In genomic region chr20:53175135-53175780, GRCh38 we compare ENCODE assay signal across 1 cellular context.
TF ChIP-seq lines count a peak whose summit lies in the region.

No MANE protein-coding gene starts in this region.

TF ChIP-seq in K562, 482 proteins besides CTCF, POLR2A, EP300 and RAD21 (continued from another document and continues in another):
- TF ChIP-seq PKNOX1 (IDR thresholded peaks at IDR 0.05) (peak; percentile 70), MAZ (CRISPR knock-in tag; conservative IDR thresholded peaks at IDR 0.05 in 1 of 2, IDR thresholded peaks at IDR 0.05 in 1 of 2) (peak; percentile 81 to 83), ZNF76 (CRISPR knock-in tag; IDR thresholded peaks at IDR 0.05; ENCODE audit: borderline replicate concordance) (no peak), ZNF561 (CRISPR knock-in tag; conservative IDR thresholded peaks at IDR 0.05) (no peak), JUND (IDR thresholded peaks at IDR 0.05; ENCODE audit: borderline replicate concordance, low read depth, low read length) (peak; percentile 80), JUND (tag; IDR thresholded peaks at IDR 0.05; ENCODE audit: borderline replicate concordance, low read depth, low read length) (peak; percentile 77; the same call in 1 of the 3 replicates), BDP1 (IDR thresholded peaks at IDR 0.05; ENCODE audit: insufficient read depth, insufficient read length) (no peak), MTA1 (IDR thresholded peaks at IDR 0.05; ENCODE audit: borderline replicate concordance) (peak; percentile 94), NUFIP1 (IDR thresholded peaks at IDR 0.05; ENCODE audit: partially characterized antibody) (peak; percentile 56), BRCA1 (IDR thresholded peaks at IDR 0.05) (no peak), BRCA1 (CRISPR knock-in tag; IDR thresholded peaks at IDR 0.05) (no peak), SP1 (CRISPR knock-in tag; IDR thresholded peaks at IDR 0.05) (peak; percentile 42; the same call in 1 of the 2 replicates), SMAD2 (IDR thresholded peaks at IDR 0.05; ENCODE audit: low read depth, low read length) (no peak), HMGXB4 (CRISPR knock-in tag; IDR thresholded peaks at IDR 0.05) (0 out of 2 replicates have a peak, but pooled peaks have one; percentile 36), SETDB1 (IDR thresholded peaks at IDR 0.05; ENCODE audit: low read length) (no peak), SMAD1 (IDR thresholded peaks at IDR 0.05; ENCODE audit: low read depth, low read length, partially characterized antibody) (peak; percentile 95), SREBF1 (IDR thresholded peaks at IDR 0.05; ENCODE audit: borderline replicate concordance, low read depth, low read length) (no peak), HOXB6 (CRISPR knock-in tag; IDR thresholded peaks at IDR 0.05; ENCODE audit: borderline replicate concordance) (no peak), ASH1L (IDR thresholded peaks at IDR 0.05; ENCODE audit: borderline replicate concordance, low read depth, partially characterized antibody) (peak; percentile 67), KDM1A (IDR thresholded peaks at IDR 0.05) (peak; percentile 99 to 100), CBFA2T3 (IDR thresholded peaks at IDR 0.05) (peak; percentile 100), POLR2G (IDR thresholded peaks at IDR 0.05; ENCODE audit: low read depth, low read length) (no peak), ZNF324 (CRISPR knock-in tag; IDR thresholded peaks at IDR 0.05) (peak; percentile 12; the same call in 1 of the 2 replicates), TRIM25 (IDR thresholded peaks at IDR 0.05; ENCODE audit: borderline replicate concordance) (no peak), ZNF77 (CRISPR knock-in tag; IDR thresholded peaks at IDR 0.05) (no peak), NFIC (IDR thresholded peaks at IDR 0.05) (peak; percentile 98), TGIF2 (CRISPR knock-in tag; IDR thresholded peaks at IDR 0.05) (no peak), ZNF444 (CRISPR knock-in tag; IDR thresholded peaks at IDR 0.05) (0 out of 2 replicates have a peak, but pooled peaks have one; percentile 45), TEAD1 (CRISPR knock-in tag; IDR thresholded peaks at IDR 0.05) (peak; percentile 57 to 92; a peak in 2 of 4 replicates), CTBP1 (IDR thresholded peaks at IDR 0.05; ENCODE audit: borderline replicate concordance) (peak; percentile 99), THRAP3 (IDR thresholded peaks at IDR 0.05; ENCODE audit: borderline replicate concordance) (no peak), BCL6 (CRISPR knock-in tag; IDR thresholded peaks at IDR 0.05) (0 out of 2 replicates have a peak, but pooled peaks have one; percentile 56), BCOR (IDR thresholded peaks at IDR 0.05) (peak; percentile 93), THAP12 (CRISPR knock-in tag; IDR thresholded peaks at IDR 0.05) (no peak), PHF21A (IDR thresholded peaks at IDR 0.05; ENCODE audit: borderline replicate concordance, low read depth) (peak; percentile 74; the same call in 1 of the 2 replicates), POLR3G (IDR thresholded peaks at IDR 0.05; ENCODE audit: extremely low read depth, insufficient read length, insufficient replicate concordance) (no peak), TCF3 (CRISPR knock-in tag; IDR thresholded peaks at IDR 0.05) (peak; percentile 100), CEBPB (tag; IDR thresholded peaks at IDR 0.05) (no peak), ILF3 (IDR thresholded peaks at IDR 0.05; ENCODE audit: borderline replicate concordance) (peak; percentile 29; the same call in 1 of the 2 replicates), SRF (CRISPR knock-in tag; IDR thresholded peaks at IDR 0.05) (peak in 1 of 2 experiments; percentile 54; a peak in 1 of 4 replicates), HDAC8 (tag; IDR thresholded peaks at IDR 0.05) (no peak)
- TF ChIP-seq, protein P1, sequence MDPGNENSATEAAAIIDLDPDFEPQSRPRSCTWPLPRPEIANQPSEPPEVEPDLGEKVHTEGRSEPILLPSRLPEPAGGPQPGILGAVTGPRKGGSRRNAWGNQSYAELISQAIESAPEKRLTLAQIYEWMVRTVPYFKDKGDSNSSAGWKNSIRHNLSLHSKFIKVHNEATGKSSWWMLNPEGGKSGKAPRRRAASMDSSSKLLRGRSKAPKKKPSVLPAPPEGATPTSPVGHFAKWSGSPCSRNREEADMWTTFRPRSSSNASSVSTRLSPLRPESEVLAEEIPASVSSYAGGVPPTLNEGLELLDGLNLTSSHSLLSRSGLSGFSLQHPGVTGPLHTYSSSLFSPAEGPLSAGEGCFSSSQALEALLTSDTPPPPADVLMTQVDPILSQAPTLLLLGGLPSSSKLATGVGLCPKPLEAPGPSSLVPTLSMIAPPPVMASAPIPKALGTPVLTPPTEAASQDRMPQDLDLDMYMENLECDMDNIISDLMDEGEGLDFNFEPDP (CRISPR knock-in tag; IDR thresholded peaks at IDR 0.05): no peak
- TF ChIP-seq, protein P2, sequence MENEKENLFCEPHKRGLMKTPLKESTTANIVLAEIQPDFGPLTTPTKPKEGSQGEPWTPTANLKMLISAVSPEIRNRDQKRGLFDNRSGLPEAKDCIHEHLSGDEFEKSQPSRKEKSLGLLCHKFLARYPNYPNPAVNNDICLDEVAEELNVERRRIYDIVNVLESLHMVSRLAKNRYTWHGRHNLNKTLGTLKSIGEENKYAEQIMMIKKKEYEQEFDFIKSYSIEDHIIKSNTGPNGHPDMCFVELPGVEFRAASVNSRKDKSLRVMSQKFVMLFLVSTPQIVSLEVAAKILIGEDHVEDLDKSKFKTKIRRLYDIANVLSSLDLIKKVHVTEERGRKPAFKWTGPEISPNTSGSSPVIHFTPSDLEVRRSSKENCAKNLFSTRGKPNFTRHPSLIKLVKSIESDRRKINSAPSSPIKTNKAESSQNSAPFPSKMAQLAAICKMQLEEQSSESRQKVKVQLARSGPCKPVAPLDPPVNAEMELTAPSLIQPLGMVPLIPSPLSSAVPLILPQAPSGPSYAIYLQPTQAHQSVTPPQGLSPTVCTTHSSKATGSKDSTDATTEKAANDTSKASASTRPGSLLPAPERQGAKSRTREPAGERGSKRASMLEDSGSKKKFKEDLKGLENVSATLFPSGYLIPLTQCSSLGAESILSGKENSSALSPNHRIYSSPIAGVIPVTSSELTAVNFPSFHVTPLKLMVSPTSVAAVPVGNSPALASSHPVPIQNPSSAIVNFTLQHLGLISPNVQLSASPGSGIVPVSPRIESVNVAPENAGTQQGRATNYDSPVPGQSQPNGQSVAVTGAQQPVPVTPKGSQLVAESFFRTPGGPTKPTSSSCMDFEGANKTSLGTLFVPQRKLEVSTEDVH (IDR thresholded peaks at IDR 0.05; ENCODE audit: low read depth, partially characterized antibody): peak; percentile 36
- TF ChIP-seq, protein P3, sequence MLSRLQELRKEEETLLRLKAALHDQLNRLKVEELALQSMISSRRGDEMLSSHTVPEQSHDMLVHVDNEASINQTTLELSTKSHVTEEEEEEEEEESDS (CRISPR knock-in tag; IDR thresholded peaks at IDR 0.05): no peak
- TF ChIP-seq, protein P4, sequence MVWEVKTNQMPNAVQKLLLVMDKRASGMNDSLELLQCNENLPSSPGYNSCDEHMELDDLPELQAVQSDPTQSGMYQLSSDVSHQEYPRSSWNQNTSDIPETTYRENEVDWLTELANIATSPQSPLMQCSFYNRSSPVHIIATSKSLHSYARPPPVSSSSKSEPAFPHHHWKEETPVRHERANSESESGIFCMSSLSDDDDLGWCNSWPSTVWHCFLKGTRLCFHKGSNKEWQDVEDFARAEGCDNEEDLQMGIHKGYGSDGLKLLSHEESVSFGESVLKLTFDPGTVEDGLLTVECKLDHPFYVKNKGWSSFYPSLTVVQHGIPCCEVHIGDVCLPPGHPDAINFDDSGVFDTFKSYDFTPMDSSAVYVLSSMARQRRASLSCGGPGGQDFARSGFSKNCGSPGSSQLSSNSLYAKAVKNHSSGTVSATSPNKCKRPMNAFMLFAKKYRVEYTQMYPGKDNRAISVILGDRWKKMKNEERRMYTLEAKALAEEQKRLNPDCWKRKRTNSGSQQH (CRISPR knock-in tag; IDR thresholded peaks at IDR 0.05): 0 out of 2 replicates have a peak, but pooled peaks have one; percentile 3
